ENCODE assay signal across 31 cellular contexts in the genomic region with DNA sequence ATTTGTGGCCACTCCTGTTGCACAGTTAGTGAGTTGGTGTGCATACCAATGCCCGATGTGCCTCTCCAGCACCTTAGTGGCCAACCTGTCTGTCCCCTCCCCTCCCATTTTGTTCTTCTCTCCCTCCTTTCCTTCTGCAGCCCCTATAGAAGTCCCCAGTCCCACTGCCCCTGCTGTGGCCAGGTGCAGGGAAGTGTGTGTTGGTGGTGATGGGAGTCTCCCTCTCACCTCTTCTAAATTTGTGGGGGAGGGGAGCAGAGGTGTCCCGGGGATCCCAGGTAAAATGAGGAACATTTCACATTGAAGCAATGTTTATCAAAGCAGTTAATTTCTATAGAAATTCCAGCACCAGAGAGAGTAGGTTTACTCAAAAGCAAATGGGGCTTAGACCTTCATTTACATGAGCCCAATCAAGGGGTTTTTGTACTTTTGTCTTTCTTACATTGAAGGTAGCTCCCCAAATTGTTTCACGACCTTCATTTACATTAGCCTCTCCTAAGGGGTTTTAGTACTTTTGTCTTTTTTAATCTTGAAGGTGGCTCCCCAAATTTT.
"Had no signal": no experiment of that assay in that cellular context is flagged by ENCODE, and none has a peak within 500 bp of the region (broad histone marks: within the 10 kb centered on the region; RNA-seq: fewer than 3 reads in every experiment).

No MANE protein-coding gene starts in this region.

- H3K4me3 Mint-ChIP-seq: activated B cell treated with CpG ODN at 0.5 μM for 24 hours; activated CD4-positive, alpha-beta memory T cell treated with anti-CD3 and anti-CD28 coated beads, Interleukin-2, amount 10 ng/mL, durations not matched to agents 7 days and 5 days; activated CD8-positive, alpha-beta memory T cell treated with anti-CD3 and anti-CD28 coated beads, Interleukin-2, amount 10 ng/mL, durations not matched to agents 7 days and 5 days; activated naive CD4-positive, alpha-beta T cell treated with anti-CD3 and anti-CD28 coated beads, Interleukin-2, amount 10 ng/mL, durations not matched to agents 7 days and 5 days; activated naive CD8-positive, alpha-beta T cell; activated naive CD8-positive, alpha-beta T cell treated with anti-CD3 and anti-CD28 coated beads, Interleukin-2, amount 50 U/mL, for 24 hours; T-helper 1 cell treated with Interleukin-12 subunit alpha and Interleukin-12 subunit beta and Interleukin-4 antibody, amounts not matched to agents 30 μg/mL and 1 μg/mL, for 36 hours; T-helper 2 cell treated with Interferon-gamma antibody and Interleukin-4, amounts not matched to agents 5 μg/mL and 100 μg/mL, for 36 hours had no signal

- H3K27ac Mint-ChIP-seq: activated B cell treated with CpG ODN at 0.5 μM for 24 hours; activated CD4-positive, alpha-beta memory T cell treated with anti-CD3 and anti-CD28 coated beads, Interleukin-2, amount 10 ng/mL, durations not matched to agents 7 days and 5 days; activated CD8-positive, alpha-beta memory T cell treated with anti-CD3 and anti-CD28 coated beads, Interleukin-2, amount 10 ng/mL, durations not matched to agents 7 days and 5 days; activated naive CD4-positive, alpha-beta T cell treated with anti-CD3 and anti-CD28 coated beads, Interleukin-2, amount 10 ng/mL, durations not matched to agents 7 days and 5 days; activated naive CD8-positive, alpha-beta T cell; activated naive CD8-positive, alpha-beta T cell treated with anti-CD3 and anti-CD28 coated beads, Interleukin-2, amount 50 U/mL, for 24 hours; T-helper 1 cell treated with Interleukin-12 subunit alpha and Interleukin-12 subunit beta and Interleukin-4 antibody, amounts not matched to agents 30 μg/mL and 1 μg/mL, for 36 hours; T-helper 2 cell treated with Interferon-gamma antibody and Interleukin-4, amounts not matched to agents 5 μg/mL and 100 μg/mL, for 36 hours had no signal

- H3K27ac ChIP-seq: brain microvascular endothelial cell, Peyer's patch, SJSA1 had no signal

- H3K27me3 ChIP-seq: brain microvascular endothelial cell, Peyer's patch, SJSA1 had no signal

- DNase-seq: activated B cell treated with CpG ODN at 0.5 μM for 24 hours; activated CD4-positive, alpha-beta memory T cell treated with anti-CD3 and anti-CD28 coated beads, Interleukin-2, amount 10 ng/mL, durations not matched to agents 7 days and 5 days; activated CD4-positive, alpha-beta T cell treated with anti-CD3 and anti-CD28 coated beads for 4 hours; activated CD4-positive, alpha-beta T cell treated with anti-CD3 and anti-CD28 coated beads, Interleukin-2, amount 50 U/mL, for 1 hour; activated CD4-positive, CD25-positive, alpha-beta regulatory T cell treated with anti-CD3 and anti-CD28 coated beads, Interleukin-2, amount 50 U/mL, for 72 hours; activated CD8-positive, alpha-beta memory T cell treated with anti-CD3 and anti-CD28 coated beads for 24 hours; activated CD8-positive, alpha-beta memory T cell treated with anti-CD3 and anti-CD28 coated beads, Interleukin-2, amount 10 ng/mL, durations not matched to agents 7 days and 5 days; activated CD8-positive, alpha-beta memory T cell treated with anti-CD3 and anti-CD28 coated beads, Interleukin-2, amount 50 U/mL, for 48 hours; activated effector memory CD4-positive, alpha-beta T cell treated with Interleukin-2 at 50 U/mL for 16 hours; activated naive CD4-positive, alpha-beta T cell treated with anti-CD3 and anti-CD28 coated beads, Interleukin-2, amount 10 ng/mL, durations not matched to agents 7 days and 5 days; activated naive CD8-positive, alpha-beta T cell treated with anti-CD3 and anti-CD28 coated beads, Interleukin-2, amount 50 U/mL, for 24 hours; activated T-cell treated with anti-CD3 and anti-CD28 coated beads, Interleukin-2, amount 50 U/mL, for 48 hours; aorta; brain microvascular endothelial cell; central memory CD4-positive, alpha-beta T cell; Karpas-422; NCI-H1105; NCI-H1417 treated with DMSO at 0.1 percent for 48 hours; NCI-H1694; NCI-H2029; NCI-H345; NCI-H524 treated with DMSO at 0.1 percent for 48 hours; PC-3; Peyer's patch; RPMI8226; SHP77 treated with DMSO at 0.1 percent for 48 hours; SK-N-SH had no signal

- H3K36me3 Mint-ChIP-seq: activated naive CD8-positive, alpha-beta T cell had no signal

- H3K4me3 ChIP-seq: Peyer's patch, SJSA1 had no signal

- H3K9ac ChIP-seq: SK-N-SH had no signal

- H3K4me2 ChIP-seq: SK-N-SH had no signal

- H3K9me3 ChIP-seq: Peyer's patch, SK-N-SH had no signal

- H3K36me3 ChIP-seq: brain microvascular endothelial cell, Peyer's patch, SJSA1 had no signal

- ATAC-seq: activated CD8-positive, alpha-beta memory T cell treated with anti-CD3 and anti-CD28 coated beads, Interleukin-2, amount 10 ng/mL, durations not matched to agents 7 days and 5 days; activated naive CD8-positive, alpha-beta T cell treated with anti-CD3 and anti-CD28 coated beads, Interleukin-2, amount 50 U/mL, for 24 hours; PC-3 had no signal

- H3K9me3 Mint-ChIP-seq: activated B cell treated with CpG ODN at 0.5 μM for 24 hours; activated CD4-positive, alpha-beta memory T cell treated with anti-CD3 and anti-CD28 coated beads, Interleukin-2, amount 10 ng/mL, durations not matched to agents 7 days and 5 days; activated naive CD4-positive, alpha-beta T cell treated with anti-CD3 and anti-CD28 coated beads, Interleukin-2, amount 10 ng/mL, durations not matched to agents 7 days and 5 days; activated naive CD8-positive, alpha-beta T cell treated with anti-CD3 and anti-CD28 coated beads, Interleukin-2, amount 50 U/mL, for 24 hours had no signal
